Comparison of ENCODE assay signal across 22 cellular contexts in the genomic region with DNA sequence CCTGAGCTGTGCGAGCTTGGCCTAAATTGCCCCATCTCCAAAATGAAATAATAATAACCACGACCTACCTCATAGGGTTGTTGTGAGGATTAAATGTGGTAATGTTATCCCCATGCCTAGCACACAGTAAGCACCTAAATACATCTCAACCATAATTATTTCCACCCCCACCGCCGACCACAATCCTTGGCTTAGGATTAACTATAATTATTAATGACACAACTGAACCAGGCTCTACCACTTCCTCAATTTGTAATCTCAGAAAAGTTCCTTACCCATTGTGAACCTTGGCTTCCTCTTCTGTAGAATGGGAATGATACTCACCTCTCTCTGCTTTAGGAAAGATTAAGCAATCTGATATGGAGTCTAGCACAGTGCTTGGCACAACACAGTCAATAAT. TPM values are rescaled to one million over a fixed set of nuclear protein-coding genes. Genes with fewer than 3 reads are reported as not detected.
DNase-seq lines count a peak whose midpoint lies in the region; ATAC-seq, FAIRE-seq and TF ChIP-seq lines count a peak whose summit lies in the region.
"Had no signal": no experiment of that assay in that cellular context is flagged by ENCODE, and none has a peak within 500 bp of the region (broad histone marks: within the 10 kb centered on the region; RNA-seq: fewer than 3 reads in every experiment).

No MANE protein-coding gene starts in this region.

- FAIRE-seq in small intestine (lab: Jason Lieb, UNC), result no peak
- FAIRE-seq: GM18507 had no signal

- H3K27ac ChIP-seq in VCaP (peak overlapping the region; percentile 100), smooth muscle cell (ENCODE audit: low read depth) (peak overlapping the region; percentile 84), small intestine (ENCODE audit: low read depth in 1 of 2, low read length in 1 of 2) (no peak overlapping the region), aorta (ENCODE audit: low read depth in 1 of 2, low read length in 2 of 2) (no peak overlapping the region)
- H3K27ac ChIP-seq: gastrocnemius medialis, Peyer's patch, spleen had no signal

- peaks cover 4% of the 10 kb centered on the region for H3F3A ChIP-seq in smooth muscle cell (ENCODE audit: low read depth)

- H3K4me2 ChIP-seq in smooth muscle cell, result no peak overlapping the region

- H3K79me2 ChIP-seq in smooth muscle cell (ENCODE audit: low read depth), result no peaks in the 10 kb centered on the region

- H3K27me3 ChIP-seq in smooth muscle cell (ENCODE audit: low read depth) (no peaks in the 10 kb centered on the region), small intestine (ENCODE audit: control insufficient read depth in 2 of 2, insufficient read depth in 2 of 2, low read length in 2 of 2) (no peaks in the 10 kb centered on the region), aorta (ENCODE audit: control insufficient read depth in 1 of 2, insufficient read depth in 2 of 2, low read length in 1 of 2) (peaks cover 0 to 1% of the 10 kb centered on the region in 2 donors)
- H3K27me3 ChIP-seq: gastrocnemius medialis, Peyer's patch, upper lobe of right lung had no signal

- H2AFZ ChIP-seq in smooth muscle cell (ENCODE audit: low read depth), result no peak overlapping the region

- H3K4me3 ChIP-seq in smooth muscle cell, result no peak overlapping the region
- no peak overlapping the region for H3K4me3 ChIP-seq in small intestine (ENCODE audit: low read depth in 1 of 2, low read length in 2 of 2)
- H3K4me3 ChIP-seq in aorta (ENCODE audit: low read length in 2 of 2), result no peak overlapping the region
- H3K4me3 ChIP-seq: gastrocnemius medialis, Peyer's patch, spleen, upper lobe of right lung had no signal

- TF ChIP-seq CTCF in VCaP (conservative IDR thresholded peaks at IDR 0.05) (no peak), smooth muscle cell (IDR thresholded peaks at IDR 0.05; ENCODE audit: borderline replicate concordance, insufficient read depth, poor library complexity, severe bottlenecking) (no peak)

- DNase-seq in NOMO-1 (lab: John Stamatoyannopoulos, UW; ENCODE audit: unreplicated experiment in 2 of 2) (peak; percentile 64 to 82), smooth muscle cell (lab: John Stamatoyannopoulos, UW; ENCODE audit: unreplicated experiment) (no peak), small intestine (no peak), aorta (no peak), anterior cingulate cortex (lab: John Stamatoyannopoulos, UW) (no peak)
- DNase-seq: activated CD4-positive, alpha-beta T cell treated with anti-CD3 and anti-CD28 coated beads for 1 hour; activated naive CD4-positive, alpha-beta T cell treated with anti-CD3 and anti-CD28 coated beads for 36 hours; activated T-cell treated with anti-CD3 and anti-CD28 coated beads, Interleukin-2, amount 50 U/mL, for 48 hours; central memory CD4-positive, alpha-beta T cell; gastrocnemius medialis; islet precursor cell; NCI-H1436 treated with DMSO at 0.1 percent for 48 hours; Peyer's patch; spleen; upper lobe of right lung had no signal

- H4K20me1 ChIP-seq in smooth muscle cell (ENCODE audit: low read depth), result no peaks in the 10 kb centered on the region

- H3K9ac ChIP-seq in smooth muscle cell (ENCODE audit: low read depth), result no peak overlapping the region

- H3K9me3 ChIP-seq in smooth muscle cell (replicated peaks; ENCODE audit: low read depth), result no peaks in the 10 kb centered on the region
- no peaks in the 10 kb centered on the region for H3K9me3 ChIP-seq in small intestine (ENCODE audit: control insufficient read depth, low read depth)
- no peaks in the 10 kb centered on the region for H3K9me3 ChIP-seq in aorta (ENCODE audit: control insufficient read depth, low read length)
- H3K9me3 ChIP-seq: gastrocnemius medialis, Peyer's patch, spleen, upper lobe of right lung had no signal

- H3K4me1 ChIP-seq in smooth muscle cell (ENCODE audit: low read depth) (peaks cover 10% of the 10 kb centered on the region), small intestine (ENCODE audit: control insufficient read depth in 2 of 2, insufficient read depth in 1 of 2, low read depth in 1 of 2, low read length in 1 of 2) (no peaks in the 10 kb centered on the region), aorta (ENCODE audit: control insufficient read depth in 1 of 2, insufficient read depth in 2 of 2, low read length in 2 of 2) (peaks cover 0 to 4% of the 10 kb centered on the region in 2 donors)
- H3K4me1 ChIP-seq: Peyer's patch had no signal

- H3K36me3 ChIP-seq in smooth muscle cell (ENCODE audit: low read depth) (no peaks in the 10 kb centered on the region), small intestine (ENCODE audit: control insufficient read depth in 2 of 2, insufficient read depth in 2 of 2, low read length in 2 of 2) (no peaks in the 10 kb centered on the region), aorta (ENCODE audit: control insufficient read depth in 1 of 2, insufficient read depth in 2 of 2, low read length in 1 of 2) (no peaks in the 10 kb centered on the region)
- H3K36me3 ChIP-seq: gastrocnemius medialis, Peyer's patch, spleen, upper lobe of right lung had no signal

- intact Hi-C loops in aorta (cut with DNase I), result no loop called here

- peak; percentile 52 for ATAC-seq in HG03342 (IDR thresholded peaks at IDR 0.05; ENCODE audit: unreplicated experiment)
- no peak for ATAC-seq in aorta (ENCODE audit: low FRiP score)
- ATAC-seq: gastrocnemius medialis, upper lobe of right lung had no signal

- WGBS in smooth muscle cell (ENCODE audit: low lambda C conversion rate), result 72% methylated on average over 4 of the region's 4 CpGs
- WGBS in small intestine, 3 donors, result 75 to 78% (median 78%) methylated on average over 4 of the region's 4 CpGs
- WGBS in aorta, 2 donors, result 90 to 92% methylated on average over 4 of the region's 4 CpGs

RNA-seq across cellular contexts. Expression of gene TACSTD2, which starts 44.3 kb away (rescaled TPM):
- 10.9 and 27.3 TPM in 2 replicates for total RNA-seq in smooth muscle cell
- 9.8 and 37.5 TPM in 2 replicates for polyA plus RNA-seq in smooth muscle cell
- 1 to 10 TPM in 2 of 3 donors, under 1 TPM in 1; 0.89 to 1.4 (median 1.1) TPM for polyA plus RNA-seq in small intestine
- 1 to 10 TPM; 4.6 to 4.8 TPM for total RNA-seq in aorta
- polyA plus RNA-seq in aorta, result 1 to 10 TPM; 1.6 to 4.7 TPM
- total RNA-seq: activated CD8-positive, alpha-beta memory T cell treated with anti-CD3 and anti-CD28 coated beads for 36 hours; activated naive CD4-positive, alpha-beta T cell treated with anti-CD3 and anti-CD28 coated beads for 36 hours; neural crest cell; SK-MEL-5; T-helper 2 cell treated with Interferon-gamma antibody and Interleukin-4, amounts not matched to agents 100 ng/mL and 5 ng/mL, for 36 hours had no signal

Comparison
In these comparisons a context has a peak if more than half of its experiments do, and no peak if none do; other contexts are left out.
1. DNase-seq: peak in NOMO-1 (2 of 2); none in smooth muscle cell (single experiment), small intestine (single experiment), aorta (0 of 2) and anterior cingulate cortex (0 of 58).
2. H3K27ac ChIP-seq: peak in VCaP (single experiment) and smooth muscle cell (single experiment); none in small intestine (0 of 2) and aorta (0 of 2).